ENCODE assay signal across 3 cellular contexts in genomic region chr19:16928351-16928750, GRCh38.
"Had no signal": no experiment of that assay in that cellular context is flagged by ENCODE, and none has a peak within 500 bp of the region (broad histone marks: within the 10 kb centered on the region; RNA-seq: fewer than 3 reads in every experiment).

No MANE protein-coding gene starts in this region.

- ATAC-seq: GM12878 had no signal

- DNase-seq: GDM1, GF-D8 had no signal

- H3K4me3 ChIP-seq: GM12878 had no signal
